1 cellular context compared by ENCODE assay signal in genomic region chr1:179881642-179882252, GRCh38.
A peak's percentile ranks its signal among the peaks of the same experiment; 100 is the strongest.
TF ChIP-seq lines count a peak whose summit lies in the region.

No MANE protein-coding gene starts in this region.

TF ChIP-seq in K562, 482 proteins besides CTCF, POLR2A, EP300 and RAD21 (continued from another document):
- TF ChIP-seq CEBPG (CRISPR knock-in tag; IDR thresholded peaks at IDR 0.05) (0 out of 2 replicates have a peak, but pooled peaks have one; percentile 31), CEBPG (tag; conservative IDR thresholded peaks at IDR 0.05 in 1 of 2, IDR thresholded peaks at IDR 0.05 in 1 of 2) (peak in 1 of 2 experiments; percentile 74; a peak in 3 of 4 replicates), PBX2 (CRISPR knock-in tag; IDR thresholded peaks at IDR 0.05; ENCODE audit: low read depth) (no peak), PBX2 (tag; conservative IDR thresholded peaks at IDR 0.05; ENCODE audit: low read depth) (peak; percentile 36), MYC (IDR thresholded peaks at IDR 0.05; ENCODE audit: low read depth, low read length) (no peak), MYC (CRISPR knock-in tag; IDR thresholded peaks at IDR 0.05; ENCODE audit: borderline replicate concordance, low read depth) (0 out of 2 replicates have a peak, but pooled peaks have one; percentile 80)
TF ChIP-seq in K562: peak in this region for 71.
